In the genomic region with DNA sequence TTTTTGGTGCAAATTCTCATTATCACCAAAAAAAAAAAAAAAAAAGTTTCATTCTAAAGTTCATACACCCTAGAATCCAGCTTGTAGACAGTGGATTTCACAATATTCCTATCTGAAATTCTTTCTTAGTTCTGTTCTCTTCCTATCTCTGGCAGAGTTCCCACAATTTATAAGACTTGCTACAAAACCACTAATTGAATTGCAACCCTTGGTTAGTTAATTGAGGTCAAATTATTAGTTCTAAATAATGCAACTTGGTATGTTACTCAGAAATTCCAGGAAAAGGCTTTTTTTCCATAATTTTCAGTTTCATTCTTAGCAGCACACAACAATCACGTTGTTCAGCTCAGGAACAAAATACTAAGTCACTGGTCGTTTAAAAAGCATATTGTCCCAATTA, we compare ENCODE assay signal across 1 cellular context.
TF ChIP-seq lines count a peak whose summit lies in the region.

No MANE protein-coding gene starts in this region.

TF ChIP-seq in endothelial cell of umbilical vein, 7 proteins besides CTCF, POLR2A, EP300 and RAD21:
- no peak for TF ChIP-seq EZH2 (IDR thresholded peaks at IDR 0.05; ENCODE audit: borderline replicate concordance, low read depth, low read length, severe bottlenecking)
- TF ChIP-seq, protein P1, sequence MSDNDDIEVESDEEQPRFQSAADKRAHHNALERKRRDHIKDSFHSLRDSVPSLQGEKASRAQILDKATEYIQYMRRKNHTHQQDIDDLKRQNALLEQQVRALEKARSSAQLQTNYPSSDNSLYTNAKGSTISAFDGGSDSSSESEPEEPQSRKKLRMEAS (IDR thresholded peaks at IDR 0.05; ENCODE audit: insufficient read depth, insufficient read length), result no peak
- no peak for TF ChIP-seq MYC (IDR thresholded peaks at IDR 0.05; ENCODE audit: low read depth, low read length)
- TF ChIP-seq POLR2AphosphoS5 (IDR thresholded peaks at IDR 0.05; ENCODE audit: insufficient read depth, low read depth, low read length), result no peak
- TF ChIP-seq FOS (IDR thresholded peaks at IDR 0.05; ENCODE audit: borderline replicate concordance, insufficient read depth, low read length), result no peak
- no peak for TF ChIP-seq JUN (IDR thresholded peaks at IDR 0.05; ENCODE audit: borderline replicate concordance, insufficient read depth, insufficient read length, low read depth)
- TF ChIP-seq GATA2 (IDR thresholded peaks at IDR 0.05; ENCODE audit: insufficient read depth, insufficient read length, low read depth, low read length), result no peak
